12 cellular contexts compared by ENCODE assay signal in the genomic region with DNA sequence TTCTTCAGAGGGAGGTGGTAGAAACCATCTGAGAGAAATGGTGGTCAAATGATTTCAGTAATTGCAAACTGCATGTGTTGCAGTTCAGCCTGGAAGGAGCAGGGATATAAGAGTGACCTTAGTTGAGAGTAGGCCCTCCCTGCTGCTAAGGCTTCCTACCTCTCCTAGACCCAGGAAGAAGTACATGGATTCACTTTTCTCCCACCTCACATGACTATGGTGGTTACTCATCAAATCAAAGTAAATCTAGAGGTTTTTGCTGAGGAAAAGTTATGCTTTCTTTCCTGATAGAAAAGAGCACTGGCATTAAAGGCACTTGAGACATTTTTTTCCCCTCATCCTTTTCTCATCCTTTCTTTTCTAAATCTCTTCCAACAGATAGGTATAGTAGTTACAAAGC.
"Had no signal": no experiment of that assay in that cellular context is flagged by ENCODE, and none has a peak within 500 bp of the region (broad histone marks: within the 10 kb centered on the region; RNA-seq: fewer than 3 reads in every experiment).

No MANE protein-coding gene starts in this region.

- H3K36me3 ChIP-seq: ovary, stomach, thoracic aorta had no signal

- H3K9me3 ChIP-seq: ovary, stomach, thoracic aorta had no signal

- H3K27ac Mint-ChIP-seq: activated CD4-positive, alpha-beta memory T cell treated with anti-CD3 and anti-CD28 coated beads for 36 hours; immature natural killer cell; memory B cell had no signal

- H3K4me3 Mint-ChIP-seq: activated CD4-positive, alpha-beta memory T cell treated with anti-CD3 and anti-CD28 coated beads for 36 hours; immature natural killer cell; memory B cell had no signal

- H3K4me1 ChIP-seq: stomach had no signal

- H3K4me3 ChIP-seq: ovary, stomach, thoracic aorta had no signal

- H3K27me3 Mint-ChIP-seq: activated CD4-positive, alpha-beta memory T cell treated with anti-CD3 and anti-CD28 coated beads for 36 hours; memory B cell had no signal

- H3K27me3 ChIP-seq: ovary, stomach had no signal

- H3K4me1 Mint-ChIP-seq: immature natural killer cell had no signal

- DNase-seq: activated CD4-positive, alpha-beta memory T cell treated with anti-CD3 and anti-CD28 coated beads for 36 hours; activated CD4-positive, alpha-beta T cell treated with anti-CD3 and anti-CD28 coated beads for 1 hour; activated T-cell treated with anti-CD3 and anti-CD28 coated beads, Interleukin-2, amount 50 U/mL, for 48 hours; central memory CD4-positive, alpha-beta T cell; effector memory CD4-positive, alpha-beta T cell; immature natural killer cell; ovary; stimulated activated CD4-positive, alpha-beta T cell treated with anti-CD3 and anti-CD28 coated beads, Interleukin-4, amount 100 ng/mL, for 4 hours; stomach; T1000 had no signal

- H3K9me3 Mint-ChIP-seq: activated CD4-positive, alpha-beta memory T cell treated with anti-CD3 and anti-CD28 coated beads for 36 hours; memory B cell had no signal

- H3K27ac ChIP-seq: ovary, thoracic aorta had no signal
